8 cellular contexts compared by ENCODE assay signal in the genomic region with DNA sequence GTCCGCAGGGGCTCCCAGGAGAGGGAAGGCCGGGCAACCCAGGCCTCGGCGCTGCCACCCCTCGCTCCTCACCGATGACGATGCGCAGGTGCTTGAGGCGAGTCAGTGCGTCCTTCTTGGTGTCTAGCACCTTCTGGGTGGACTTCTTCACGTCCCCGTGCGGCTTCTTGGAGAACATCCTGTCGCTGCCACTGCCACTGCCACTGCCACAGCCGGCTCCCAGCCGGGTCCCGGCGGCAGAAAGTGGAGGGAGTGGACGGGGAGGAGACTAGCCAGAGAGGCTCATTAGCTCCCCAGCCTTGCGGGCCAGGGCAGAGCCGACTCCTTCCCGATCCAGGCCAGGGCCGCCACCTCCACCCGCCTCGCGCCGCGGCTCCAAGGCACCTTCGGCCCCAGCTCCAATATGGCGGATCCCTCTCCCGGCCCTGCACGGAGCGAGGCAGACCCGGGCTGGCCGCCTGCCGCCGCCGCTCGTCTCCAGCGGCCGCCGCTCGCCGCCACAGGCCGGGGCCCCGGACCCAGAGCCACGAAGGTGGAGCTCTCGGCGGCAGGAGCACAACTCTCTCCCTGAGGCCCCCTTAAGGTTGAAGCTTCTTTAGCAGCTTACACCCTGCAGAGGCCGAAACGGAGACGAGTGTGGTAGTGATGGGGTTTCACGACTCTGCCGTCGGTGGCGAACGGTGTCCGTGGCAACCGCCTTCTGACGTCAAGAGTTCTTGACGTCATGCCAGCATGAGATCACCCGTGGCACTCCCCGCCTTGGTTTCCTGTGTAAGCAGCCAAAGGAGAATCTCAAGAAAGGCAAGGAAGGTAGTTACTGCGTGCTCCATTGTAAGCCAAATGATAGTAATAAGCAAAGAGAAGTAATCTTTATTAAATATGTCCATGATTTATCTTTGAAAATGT. TPM values are rescaled to one million over a fixed set of nuclear protein-coding genes. Genes with fewer than 3 reads are reported as not detected.
DNase-seq lines count a peak whose midpoint lies in the region; ATAC-seq, FAIRE-seq and TF ChIP-seq lines count a peak whose summit lies in the region.
"Not testable (repeated sequence)": the region's sequence is repeated elsewhere in the genome, so short reads cannot be mapped to it uniquely, and the experiment has no call there.

A gene (minus strand): TSS at position 638 of the 906 bp plus-strand sequence. CDS start 460 bp downstream, at position 178.

- H3K9me1 ChIP-seq in endothelial cell of umbilical vein (replicated peaks; ENCODE audit: control insufficient read depth, extremely low read depth, insufficient read depth, low read length): not testable (repeated sequence)

- peak; percentile 30 for TF ChIP-seq POLR2A in endothelial cell of umbilical vein (IDR thresholded peaks at IDR 0.05; ENCODE audit: low read depth, low read length)

- H3K9me3 ChIP-seq in OCI-LY3 (ENCODE audit: insufficient read depth, low read length); endothelial cell of umbilical vein (replicated peaks; ENCODE audit: control insufficient read depth, insufficient read depth, low read length): not testable (repeated sequence)

- H3K27me3 ChIP-seq in OCI-LY3 (ENCODE audit: low read depth, low read length); endothelial cell of umbilical vein (ENCODE audit: control insufficient read depth in 2 of 2, insufficient read depth in 2 of 2, low read length in 2 of 2): not testable (repeated sequence)

- dilution Hi-C loops in endothelial cell of umbilical vein (cut with MboI; ENCODE audit: extremely low pct_ligation_motif_present, low sequenced_read_pairs): not testable (repeated sequence)

- H2AFZ ChIP-seq in OCI-LY3 (ENCODE audit: low read depth, low read length) (peak within 1 kb of the TSS; percentile 67), endothelial cell of umbilical vein (ENCODE audit: low read depth, low read length) (peak within 1 kb of the TSS; percentile 84)

- TF ChIP-seq CTCF in OCI-LY3 (IDR thresholded peaks at IDR 0.05; ENCODE audit: low read depth, low read length) (peak; percentile 28), endothelial cell of umbilical vein (IDR thresholded peaks at IDR 0.05; ENCODE audit: extremely low read depth in 1 of 2, insufficient read depth in 1 of 2, low read depth in 1 of 2, low read length in 2 of 2) (peak; percentile 24 to 57)

- BruUV-seq in endothelial cell of umbilical vein (replicated peaks; lab: Mats Ljungman, UMichigan): TSS peak; percentile 64

- FAIRE-seq in endothelial cell of umbilical vein (lab: Jason Lieb, UNC): peak; percentile 97

- H3K4me1 ChIP-seq in OCI-LY3 (ENCODE audit: low read length); endothelial cell of umbilical vein (ENCODE audit: control insufficient read depth, extremely low read depth, insufficient read depth, low read length): not testable (repeated sequence)

- peak within 1 kb of the TSS; percentile 81 for H3K27ac ChIP-seq in OCI-LY3 (ENCODE audit: low read length)
- H3K27ac ChIP-seq in endothelial cell of umbilical vein (ENCODE audit: insufficient read depth, low read depth, low read length): peak within 1 kb of the TSS; percentile 18

- DNase-seq in DMS114 treated with DMSO at 0.1 percent for 48 hours (lab: John Stamatoyannopoulos, UW; ENCODE audit: unreplicated experiment): peak; percentile 90
- peak; percentile 62 for DNase-seq in HuH-7.5 (ENCODE audit: low spot score)
- DNase-seq in activated T-cell treated with anti-CD3 and anti-CD28 coated beads for 1 hour (ENCODE audit: low read depth): peak; percentile 88
- DNase-seq in endothelial cell of umbilical vein (ENCODE audit: low read depth, low spot score): peak; percentile 97
- peak; percentile 90 for DNase-seq in midbrain (lab: John Stamatoyannopoulos, UW)
- peak; percentile 87 to 90 for DNase-seq in stimulated activated CD8-positive, alpha-beta memory T cell treated with anti-CD3 and anti-CD28 coated beads, Interleukin-2, amount 100 ng/mL, for 1 hour (ENCODE audit: low read depth in 2 of 2)

- peak within 1 kb of the TSS; percentile 92 for H3K4me3 ChIP-seq in OCI-LY3 (ENCODE audit: low read length)
- H3K4me3 ChIP-seq in endothelial cell of umbilical vein (replicated peaks in 1 of 3; ENCODE audit: insufficient read depth in 1 of 3, low read depth in 1 of 3, low read length in 3 of 3): peak within 1 kb of the TSS; percentile 54 to 91 (median 74)

- H3K4me2 ChIP-seq in OCI-LY3 (ENCODE audit: low read length): peak within 1 kb of the TSS; percentile 83
- H3K4me2 ChIP-seq in endothelial cell of umbilical vein (ENCODE audit: insufficient read depth, low read length): peak within 1 kb of the TSS; percentile 91

- CTCF ChIA-PET in endothelial cell of umbilical vein (lab: Charles Lee): interaction anchor here (0.6 to 1.7 kb wide), 4 partner anchors 9 to 370 kb away, joined by 3 to 17 read pairs (median 6); a partner anchor contains a TSS

- H4K20me1 ChIP-seq in OCI-LY3 (ENCODE audit: insufficient read depth, low read length); endothelial cell of umbilical vein (replicated peaks; ENCODE audit: control insufficient read depth, extremely low read depth, insufficient read depth, low read length): not testable (repeated sequence)

- peak; percentile 97 for ATAC-seq in GM21526 (IDR thresholded peaks at IDR 0.05; ENCODE audit: low FRiP score, unreplicated experiment)

- H3K79me2 ChIP-seq in OCI-LY3 (ENCODE audit: low read length) (peaks cover 34% of the 10 kb centered on the region), endothelial cell of umbilical vein (ENCODE audit: control insufficient read depth, insufficient read depth, low read length) (peaks cover 23% of the 10 kb centered on the region)

- intact Hi-C loops in endothelial cell of umbilical vein (cut with micrococcal nuclease): loop anchor here (1.0 to 10.0 kb wide), 3 partner anchors 17 to 514 kb away; a partner anchor contains a TSS

- not testable (repeated sequence) for H3K36me3 ChIP-seq in OCI-LY3 (replicated peaks; ENCODE audit: low read depth, low read length); endothelial cell of umbilical vein (ENCODE audit: control insufficient read depth in 2 of 2, extremely low read depth in 1 of 2, insufficient read depth in 2 of 2, low read length in 2 of 2)

- H3K9ac ChIP-seq in OCI-LY3 (ENCODE audit: low read length) (peak within 1 kb of the TSS; percentile 76), endothelial cell of umbilical vein (replicated peaks; ENCODE audit: extremely low read depth, insufficient read depth, low read length) (peak within 1 kb of the TSS; percentile 62)

- POLR2A ChIA-PET in endothelial cell of umbilical vein (lab: Charles Lee): interaction anchor here (1.0 kb wide), 1 partner anchor 17 kb away, joined by 4 read pairs; a partner anchor contains a TSS

TF ChIP-seq in endothelial cell of umbilical vein, 7 proteins besides CTCF, POLR2A, EP300 and RAD21:
- TF ChIP-seq JUN (IDR thresholded peaks at IDR 0.05; ENCODE audit: borderline replicate concordance, insufficient read depth, insufficient read length, low read depth) (peak; percentile 70), POLR2AphosphoS5 (IDR thresholded peaks at IDR 0.05; ENCODE audit: insufficient read depth, low read depth, low read length) (peak; percentile 49)

RNA-seq across cellular contexts. Expression of the gene that starts here (rescaled TPM):
- 25.1 and 30.9 TPM in 2 replicates for total RNA-seq in endothelial cell of umbilical vein
- polyA plus RNA-seq in endothelial cell of umbilical vein: 6.0 and 6.1 TPM in 2 replicates
- polyA plus RNA-seq in endothelial cell of umbilical vein (2011; cell fraction: cytosol; rRNA removed): 4.3 and 4.8 TPM in 2 replicates
- polyA plus RNA-seq in endothelial cell of umbilical vein (2011; cell fraction: nucleus; rRNA removed): 38.6 and 40.9 TPM in 2 replicates
- 7.1 and 9.5 TPM in 2 replicates for polyA plus RNA-seq in endothelial cell of umbilical vein (2012)
- polyA minus RNA-seq in endothelial cell of umbilical vein: 31.6 and 32.9 TPM in 2 replicates
- 13.3 TPM for polyA minus RNA-seq in endothelial cell of umbilical vein (2011; cell fraction: cytosol; rRNA and poly(A)+ RNA removed)
- 95.1 and 132 TPM in 2 replicates for polyA minus RNA-seq in endothelial cell of umbilical vein (2011; cell fraction: nucleus; rRNA and poly(A)+ RNA removed)

Comparison
In these comparisons a context has a peak if more than half of its experiments do, and no peak if none do; other contexts are left out.
1. Peak in every context shown above with its lines: DNase-seq, ATAC-seq, H3K4me3 ChIP-seq and H3K27ac ChIP-seq.